Comparison of ENCODE assay signal across 17 cellular contexts in the genomic region with DNA sequence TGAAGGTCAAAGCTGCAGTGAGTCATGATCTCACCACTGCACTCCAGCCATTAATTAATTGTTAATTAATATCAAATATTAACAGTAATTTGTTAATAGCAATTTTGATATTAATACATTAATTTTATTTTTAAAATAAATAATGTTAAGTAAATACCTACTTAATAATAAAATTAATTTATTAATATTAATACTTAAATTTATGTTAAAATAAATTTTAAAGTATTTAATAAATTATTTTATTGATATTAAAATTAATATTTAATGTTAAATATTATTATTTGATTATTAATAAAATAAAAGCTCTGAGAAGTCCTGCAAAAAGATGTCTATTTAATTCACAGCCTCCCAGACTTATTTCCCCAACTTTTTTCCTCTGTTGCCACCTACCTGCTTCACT. TPM values are rescaled to one million over a fixed set of nuclear protein-coding genes. Genes with fewer than 3 reads are reported as not detected.
DNase-seq lines count a peak whose midpoint lies in the region; ATAC-seq and FAIRE-seq lines count a peak whose summit lies in the region.
"Had no signal": no experiment of that assay in that cellular context is flagged by ENCODE, and none has a peak within 500 bp of the region (broad histone marks: within the 10 kb centered on the region; RNA-seq: fewer than 3 reads in every experiment).

No MANE protein-coding gene starts in this region.

- no peak for ATAC-seq in GM19455 (IDR thresholded peaks at IDR 0.05; ENCODE audit: unreplicated experiment)
- ATAC-seq: A549, GM12878 had no signal

- H3K27me3 Mint-ChIP-seq in activated T-helper 1 cell treated with anti-CD3 and anti-CD28 coated beads, Interleukin-12 subunit alpha, Interleukin-12 subunit beta, Interleukin-2, Interleukin-4 antibody, amounts not matched to agents 30 ng/mL and 10 ng/mL and 1 ng/mL, durations not matched to agents 14 hours and 24 hours and 36 hours (ENCODE audit: insufficient read depth) = no peaks in the 10 kb centered on the region
- H3K27me3 Mint-ChIP-seq: CD4-positive, alpha-beta memory T cell had no signal

- intact Hi-C loops in activated T-helper 1 cell treated with anti-CD3 and anti-CD28 coated beads, Interleukin-12 subunit alpha, Interleukin-12 subunit beta, Interleukin-2, Interleukin-4 antibody, amounts not matched to agents 30 ng/mL and 10 ng/mL and 1 ng/mL, durations not matched to agents 14 hours and 24 hours and 36 hours (cut with micrococcal nuclease) = no loop called here

- no peak overlapping the region for H3K4me3 Mint-ChIP-seq in activated T-helper 1 cell treated with anti-CD3 and anti-CD28 coated beads, Interleukin-12 subunit alpha, Interleukin-12 subunit beta, Interleukin-2, Interleukin-4 antibody, amounts not matched to agents 30 ng/mL and 10 ng/mL and 1 ng/mL, durations not matched to agents 14 hours and 24 hours and 36 hours
- H3K4me3 Mint-ChIP-seq: CD14-positive monocyte; CD4-positive, alpha-beta memory T cell had no signal

- peak; percentile 71 for FAIRE-seq in RCC 7860 (lab: Jason Lieb, UNC)
- peak; percentile 90 for FAIRE-seq in colon (lab: Jason Lieb, UNC)
- peak; percentile 41 for FAIRE-seq in islet of Langerhans (lab: Jason Lieb, UNC)
- FAIRE-seq: A549, GM12878, GM19239, H54 had no signal

- no peak overlapping the region for H3K27ac Mint-ChIP-seq in activated T-helper 1 cell treated with anti-CD3 and anti-CD28 coated beads, Interleukin-12 subunit alpha, Interleukin-12 subunit beta, Interleukin-2, Interleukin-4 antibody, amounts not matched to agents 30 ng/mL and 10 ng/mL and 1 ng/mL, durations not matched to agents 14 hours and 24 hours and 36 hours
- H3K27ac Mint-ChIP-seq: CD14-positive monocyte; CD4-positive, alpha-beta memory T cell had no signal

- H3K36me3 Mint-ChIP-seq in activated T-helper 1 cell treated with anti-CD3 and anti-CD28 coated beads, Interleukin-12 subunit alpha, Interleukin-12 subunit beta, Interleukin-2, Interleukin-4 antibody, amounts not matched to agents 30 ng/mL and 10 ng/mL and 1 ng/mL, durations not matched to agents 14 hours and 24 hours and 36 hours (ENCODE audit: low read depth) = no peaks in the 10 kb centered on the region
- H3K36me3 Mint-ChIP-seq: CD14-positive monocyte; CD4-positive, alpha-beta memory T cell had no signal

- H3K4me1 Mint-ChIP-seq in activated T-helper 1 cell treated with anti-CD3 and anti-CD28 coated beads, Interleukin-12 subunit alpha, Interleukin-12 subunit beta, Interleukin-2, Interleukin-4 antibody, amounts not matched to agents 30 ng/mL and 10 ng/mL and 1 ng/mL, durations not matched to agents 14 hours and 24 hours and 36 hours (ENCODE audit: low read depth) = no peaks in the 10 kb centered on the region
- H3K4me1 Mint-ChIP-seq: CD14-positive monocyte had no signal

- DNase-seq in RCC 7860 (ENCODE audit: low spot score) (no peak), C1 segment of cervical spinal cord (lab: John Stamatoyannopoulos, UW) (no peak)
- DNase-seq in activated T-helper 1 cell treated with anti-CD3 and anti-CD28 coated beads, Interleukin-12 subunit alpha, Interleukin-12 subunit beta, Interleukin-2, Interleukin-4 antibody, amounts not matched to agents 30 ng/mL and 10 ng/mL and 1 ng/mL, durations not matched to agents 14 hours and 24 hours and 36 hours (ENCODE audit: low spot score) = no peak
- no peak for DNase-seq in activated naive CD4-positive, alpha-beta T cell (lab: John Stamatoyannopoulos, UW)
- DNase-seq: AML-193; CD4-positive, alpha-beta memory T cell; DMS79 treated with DMSO at 0.1 percent for 48 hours; HCEC 1CT; Karpas-422 had no signal

- H3K9me3 Mint-ChIP-seq in activated T-helper 1 cell treated with anti-CD3 and anti-CD28 coated beads, Interleukin-12 subunit alpha, Interleukin-12 subunit beta, Interleukin-2, Interleukin-4 antibody, amounts not matched to agents 30 ng/mL and 10 ng/mL and 1 ng/mL, durations not matched to agents 14 hours and 24 hours and 36 hours = no peaks in the 10 kb centered on the region

RNA-seq across cellular contexts. Expression of gene TRIM2, which starts 25.1 kb away (rescaled TPM):
- total RNA-seq in activated T-helper 1 cell treated with anti-CD3 and anti-CD28 coated beads, Interleukin-12 subunit alpha, Interleukin-12 subunit beta, Interleukin-2, Interleukin-4 antibody, amounts not matched to agents 30 ng/mL and 10 ng/mL and 1 ng/mL, durations not matched to agents 14 hours and 24 hours and 36 hours = 0.16 and 0.24 TPM in 2 replicates
